In genomic region chr15:66625974-66626373, GRCh38 we compare ENCODE assay signal across 31 cellular contexts.
"Had no signal": no experiment of that assay in that cellular context is flagged by ENCODE, and none has a peak within 500 bp of the region (broad histone marks: within the 10 kb centered on the region; RNA-seq: fewer than 3 reads in every experiment).

No MANE protein-coding gene starts in this region.

- H3K9me3 ChIP-seq: gastrocnemius medialis, left ventricle myocardium inferior, ovary, sigmoid colon, thyroid gland had no signal

- H3K27me3 ChIP-seq: brain microvascular endothelial cell, ovary, thyroid gland had no signal

- FAIRE-seq: astrocyte, islet of Langerhans, small intestine had no signal

- H3K36me3 ChIP-seq: brain microvascular endothelial cell, gastrocnemius medialis, left ventricle myocardium inferior, ovary, sigmoid colon, thyroid gland had no signal

- DNase-seq: activated CD4-positive, alpha-beta memory T cell treated with anti-CD3 and anti-CD28 coated beads, Interleukin-2, amount 10 ng/mL, durations not matched to agents 7 days and 5 days; activated CD4-positive, alpha-beta T cell treated with anti-CD3 and anti-CD28 coated beads, Interleukin-2, amount 10 ng/mL, durations not matched to agents 7 days and 5 days; activated CD4-positive, CD25-positive, alpha-beta regulatory T cell treated with anti-CD3 and anti-CD28 coated beads, Interleukin-2, amount 50 U/mL, for 72 hours; activated CD8-positive, alpha-beta memory T cell treated with anti-CD3 and anti-CD28 coated beads, Interleukin-2, amount 50 U/mL, for 48 hours; activated gamma-delta T cell treated with Interleukin-2 at 50 U/mL for 16 hours; activated naive CD4-positive, alpha-beta T cell treated with anti-CD3 and anti-CD28 coated beads, Interleukin-2, amount 50 U/mL, for 16 hours; activated T-cell treated with anti-CD3 and anti-CD28 coated beads, Interleukin-2, amount 50 U/mL, for 24 hours; amniotic stem cell; brain microvascular endothelial cell; caudate nucleus; effector CD8-positive, alpha-beta T cell; gastrocnemius medialis; glutamatergic neuron; left ventricle myocardium inferior; naive thymus-derived CD4-positive, alpha-beta T cell; ovary; retina; sigmoid colon; small intestine; stimulated activated CD4-positive, alpha-beta T cell treated with anti-CD3 and anti-CD28 coated beads, Interleukin-1b, Interleukin-23, amount 100 ng/mL, for 48 hours; stimulated activated CD4-positive, alpha-beta T cell treated with anti-CD3 and anti-CD28 coated beads, Interleukin-4, amount 100 ng/mL, for 4 hours; stimulated activated CD8-positive, alpha-beta memory T cell treated with anti-CD3 and anti-CD28 coated beads, Interleukin-4, amount 100 ng/mL, for 48 hours; stimulated activated naive CD8-positive, alpha-beta T cell treated with anti-CD3 and anti-CD28 coated beads, Interleukin-15, amount 100 ng/mL, for 72 hours; substantia nigra; T-helper 9 cell; thyroid gland had no signal

- H3K27ac ChIP-seq: brain microvascular endothelial cell, gastrocnemius medialis, left ventricle myocardium inferior, ovary, sigmoid colon, thyroid gland, VCaP had no signal

- H3K4me3 ChIP-seq: gastrocnemius medialis, left ventricle myocardium inferior, lung, ovary, sigmoid colon, thyroid gland had no signal

- ATAC-seq: gastrocnemius medialis; naive thymus-derived CD4-positive, alpha-beta T cell; stimulated activated memory B cell treated with anti-CD40 and anti-IgM and Interleukin-4, amounts not matched to agents 10 μg/mL and 1 μg/mL and 100 μg/mL, for 72 hours; stimulated activated naive CD8-positive, alpha-beta T cell treated with anti-CD3 and anti-CD28 coated beads, Interleukin-15, amount 100 ng/mL, for 72 hours had no signal
